ENCODE assay signal across 14 cellular contexts in the genomic region with DNA sequence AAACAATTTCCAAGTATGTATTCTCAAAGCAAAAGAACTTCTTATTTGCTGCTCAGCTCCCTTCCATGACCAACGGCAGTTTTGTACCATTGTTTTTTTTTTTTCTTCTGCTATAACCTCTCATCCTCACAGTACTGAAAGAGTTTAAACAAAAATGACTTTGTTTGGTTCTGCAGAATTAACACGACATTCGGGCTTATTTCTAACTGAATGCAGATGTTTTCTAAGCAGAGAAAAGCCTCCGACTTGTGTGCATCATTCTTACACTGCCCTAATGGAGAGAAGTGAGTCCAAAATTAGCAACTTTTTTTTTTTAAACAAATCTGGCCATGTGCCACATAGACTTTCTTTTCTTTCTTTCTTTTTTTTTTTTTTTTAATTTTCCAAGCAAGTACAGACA.
"Had no signal": no experiment of that assay in that cellular context is flagged by ENCODE, and none has a peak within 500 bp of the region (broad histone marks: within the 10 kb centered on the region; RNA-seq: fewer than 3 reads in every experiment).

No MANE protein-coding gene starts in this region.

- ATAC-seq: activated naive CD4-positive, alpha-beta T cell treated with anti-CD3 and anti-CD28 coated beads, Interleukin-2, amount 50 U/mL, for 72 hours; heart right ventricle; naive thymus-derived CD4-positive, alpha-beta T cell; stimulated activated naive CD8-positive, alpha-beta T cell treated with anti-CD3 and anti-CD28 coated beads, Interleukin-15, amount 100 ng/mL, for 72 hours had no signal

- H3K9me3 Mint-ChIP-seq: activated naive CD4-positive, alpha-beta T cell treated with anti-CD3 and anti-CD28 coated beads, Interleukin-2, amount 50 U/mL, for 72 hours; naive thymus-derived CD4-positive, alpha-beta T cell; stimulated activated naive CD8-positive, alpha-beta T cell treated with anti-CD3 and anti-CD28 coated beads, Interleukin-15, amount 100 ng/mL, for 72 hours had no signal

- H3K4me3 Mint-ChIP-seq: memory B cell; naive thymus-derived CD4-positive, alpha-beta T cell; stimulated activated naive CD8-positive, alpha-beta T cell treated with anti-CD3 and anti-CD28 coated beads, Interleukin-15, amount 100 ng/mL, for 72 hours had no signal

- DNase-seq: activated CD4-positive, alpha-beta T cell treated with anti-CD3 and anti-CD28 coated beads for 1 hour; activated gamma-delta T cell; dermis blood vessel endothelial cell; effector memory CD4-positive, alpha-beta T cell; heart right ventricle; naive thymus-derived CD4-positive, alpha-beta T cell; retina; stimulated activated CD4-positive, alpha-beta T cell treated with anti-CD3 and anti-CD28 coated beads, Interleukin-15, amount 100 ng/mL, for 24 hours; stimulated activated CD4-positive, alpha-beta T cell treated with anti-CD3 and anti-CD28 coated beads, Interleukin-2, amount 100 ng/mL, for 48 hours; stimulated activated naive CD8-positive, alpha-beta T cell treated with anti-CD3 and anti-CD28 coated beads, Interleukin-15, amount 100 ng/mL, for 72 hours; transverse colon; WERI-Rb-1 had no signal

- H3K27me3 Mint-ChIP-seq: memory B cell; naive thymus-derived CD4-positive, alpha-beta T cell; stimulated activated naive CD8-positive, alpha-beta T cell treated with anti-CD3 and anti-CD28 coated beads, Interleukin-15, amount 100 ng/mL, for 72 hours had no signal

- H3K36me3 Mint-ChIP-seq: activated naive CD4-positive, alpha-beta T cell treated with anti-CD3 and anti-CD28 coated beads, Interleukin-2, amount 50 U/mL, for 72 hours; memory B cell; naive thymus-derived CD4-positive, alpha-beta T cell had no signal

- H3K27ac Mint-ChIP-seq: activated naive CD4-positive, alpha-beta T cell treated with anti-CD3 and anti-CD28 coated beads, Interleukin-2, amount 50 U/mL, for 72 hours; memory B cell; naive thymus-derived CD4-positive, alpha-beta T cell; stimulated activated naive CD8-positive, alpha-beta T cell treated with anti-CD3 and anti-CD28 coated beads, Interleukin-15, amount 100 ng/mL, for 72 hours had no signal
